Comparison of ENCODE assay signal across 20 cellular contexts in the genomic region with DNA sequence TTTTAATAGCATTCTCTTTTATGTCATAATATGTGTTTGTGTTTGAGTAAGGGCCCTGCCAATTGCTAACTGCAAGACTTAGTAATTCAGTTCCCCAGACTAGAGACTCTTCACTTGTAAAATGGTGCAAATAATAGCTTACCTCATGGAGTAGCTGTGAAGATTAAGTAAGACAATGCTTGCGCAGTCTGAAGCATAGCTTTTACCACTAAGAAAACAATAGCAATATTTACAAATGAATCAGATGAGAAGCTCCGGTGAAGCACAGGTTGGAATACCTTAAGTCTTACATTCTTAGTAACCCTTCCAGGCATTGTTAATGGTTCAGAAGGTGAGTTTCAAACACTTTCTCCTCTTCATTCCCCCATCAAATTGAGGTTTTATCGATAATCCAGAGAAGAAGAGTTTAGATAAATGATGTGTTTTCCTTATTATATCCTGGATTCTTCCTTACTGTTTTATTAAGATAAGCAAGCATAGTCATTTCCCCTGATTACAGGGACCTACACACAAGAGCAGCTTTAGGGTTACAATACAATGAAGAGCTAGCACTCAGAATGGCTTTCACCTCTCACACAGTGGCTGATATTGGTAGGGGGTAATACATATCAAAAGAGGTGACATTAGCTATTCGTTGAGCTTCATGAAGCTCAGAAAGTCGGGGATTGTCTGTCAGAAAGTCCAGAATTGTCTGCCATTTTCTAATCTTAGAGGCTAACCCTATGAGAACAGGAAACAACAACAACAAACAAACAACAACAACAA.
"Had no signal": no experiment of that assay in that cellular context is flagged by ENCODE, and none has a peak within 500 bp of the region (broad histone marks: within the 10 kb centered on the region; RNA-seq: fewer than 3 reads in every experiment).

No MANE protein-coding gene starts in this region.

- H3K79me2 ChIP-seq: hepatocyte had no signal

- H3K4me2 ChIP-seq: hepatocyte, neural progenitor cell had no signal

- DNase-seq: activated CD4-positive, alpha-beta T cell treated with anti-CD3 and anti-CD28 coated beads, Interleukin-2, amount 10 ng/mL, durations not matched to agents 7 days and 5 days; activated CD4-positive, CD25-positive, alpha-beta regulatory T cell; activated CD8-positive, alpha-beta memory T cell treated with anti-CD3 and anti-CD28 coated beads, Interleukin-2, amount 50 U/mL, for 48 hours; activated gamma-delta T cell treated with Interleukin-2 at 50 U/mL for 16 hours; amniotic stem cell; body of pancreas; effector memory CD4-positive, alpha-beta T cell; erythroblast; ovary; stimulated activated naive CD8-positive, alpha-beta T cell treated with anti-CD3 and anti-CD28 coated beads, Interleukin-15, Interleukin-2, amounts not matched to agents 100 U/mL and 50 U/mL, for 24 hours; SW 1271; upper lobe of left lung had no signal

- H3K4me1 Mint-ChIP-seq: activated CD4-positive, alpha-beta T cell treated with anti-CD3 and anti-CD28 coated beads, Interleukin-2, amount 10 ng/mL, durations not matched to agents 7 days and 5 days; central memory CD8-positive, alpha-beta T cell had no signal

- H3K9me3 Mint-ChIP-seq: activated CD4-positive, alpha-beta T cell treated with anti-CD3 and anti-CD28 coated beads, Interleukin-2, amount 10 ng/mL, durations not matched to agents 7 days and 5 days; neural progenitor cell had no signal

- H2AFZ ChIP-seq: hepatocyte, neural progenitor cell had no signal

- H3K27me3 Mint-ChIP-seq: activated CD4-positive, alpha-beta T cell treated with anti-CD3 and anti-CD28 coated beads, Interleukin-2, amount 10 ng/mL, durations not matched to agents 7 days and 5 days; activated naive CD8-positive, alpha-beta T cell; central memory CD8-positive, alpha-beta T cell had no signal

- H3K27ac ChIP-seq: body of pancreas, hepatocyte, neural progenitor cell, ovary, upper lobe of left lung had no signal

- FAIRE-seq: islet of Langerhans, TTC549 had no signal

- H3K9me3 ChIP-seq: body of pancreas, upper lobe of left lung had no signal

- H3K27ac Mint-ChIP-seq: activated CD4-positive, alpha-beta T cell treated with anti-CD3 and anti-CD28 coated beads, Interleukin-2, amount 10 ng/mL, durations not matched to agents 7 days and 5 days; activated naive CD8-positive, alpha-beta T cell; neural progenitor cell had no signal

- H3K36me3 ChIP-seq: neural progenitor cell, ovary, upper lobe of left lung had no signal

- H3K9ac ChIP-seq: neural progenitor cell had no signal

- H3K36me3 Mint-ChIP-seq: activated naive CD8-positive, alpha-beta T cell; neural progenitor cell had no signal

- H3K27me3 ChIP-seq: body of pancreas, hepatocyte, neural progenitor cell, ovary, upper lobe of left lung had no signal

- ATAC-seq: body of pancreas; sciatic nerve; stimulated activated naive CD8-positive, alpha-beta T cell treated with anti-CD3 and anti-CD28 coated beads, Interleukin-15, Interleukin-2, amounts not matched to agents 100 U/mL and 50 U/mL, for 24 hours had no signal

- H3K4me1 ChIP-seq: body of pancreas, upper lobe of left lung had no signal

- H3K4me3 Mint-ChIP-seq: activated CD4-positive, alpha-beta T cell treated with anti-CD3 and anti-CD28 coated beads, Interleukin-2, amount 10 ng/mL, durations not matched to agents 7 days and 5 days; activated naive CD8-positive, alpha-beta T cell; central memory CD8-positive, alpha-beta T cell; neural progenitor cell had no signal

- H3K4me3 ChIP-seq: body of pancreas, hepatocyte, lung, neural progenitor cell, ovary, upper lobe of left lung had no signal
